Comparison of ENCODE assay signal across 1 cellular context in genomic region chr12:79676579-79676978, GRCh38.
TF ChIP-seq lines count a peak whose summit lies in the region.

No MANE protein-coding gene starts in this region.

TF ChIP-seq in H1, 55 proteins besides CTCF, POLR2A, EP300 and RAD21:
- no peak for TF ChIP-seq BACH1 (IDR thresholded peaks at IDR 0.05; ENCODE audit: low read length)
- no peak for TF ChIP-seq KDM4A (IDR thresholded peaks at IDR 0.05; ENCODE audit: low read depth, low read length, severe bottlenecking)
- TF ChIP-seq TAF1 (IDR thresholded peaks at IDR 0.05; ENCODE audit: low read depth, low read length): no peak
- TF ChIP-seq USF2 (IDR thresholded peaks at IDR 0.05; ENCODE audit: low read length): no peak
- TF ChIP-seq CHD2 (IDR thresholded peaks at IDR 0.05; ENCODE audit: low read length): no peak
- TF ChIP-seq SP4 (IDR thresholded peaks at IDR 0.05; ENCODE audit: low read length): no peak
- no peak for TF ChIP-seq EGR1 (IDR thresholded peaks at IDR 0.05; ENCODE audit: borderline replicate concordance, low read depth, low read length)
- TF ChIP-seq SP2 (IDR thresholded peaks at IDR 0.05; ENCODE audit: low read length): no peak
- no peak for TF ChIP-seq PHF8 (conservative IDR thresholded peaks at IDR 0.05; ENCODE audit: low read depth, low read length)
- TF ChIP-seq HDAC2 (IDR thresholded peaks at IDR 0.05; ENCODE audit: borderline replicate concordance in 1 of 2, low read depth in 2 of 2, low read length in 2 of 2): no peak
- TF ChIP-seq CHD1 (IDR thresholded peaks at IDR 0.05; ENCODE audit: low read depth, low read length): no peak
- no peak for TF ChIP-seq SIN3A (conservative IDR thresholded peaks at IDR 0.05 in 1 of 2, IDR thresholded peaks at IDR 0.05 in 1 of 2; ENCODE audit: low read depth in 1 of 2, low read length in 2 of 2)
- TF ChIP-seq TEAD4 (IDR thresholded peaks at IDR 0.05; ENCODE audit: low read depth, low read length): no peak
- no peak for TF ChIP-seq HDAC6 (IDR thresholded peaks at IDR 0.05; ENCODE audit: low read depth, low read length)
- no peak for TF ChIP-seq BCL11A (IDR thresholded peaks at IDR 0.05; ENCODE audit: low read depth in 2 of 2, low read length in 2 of 2)
- no peak for TF ChIP-seq CHD7 (IDR thresholded peaks at IDR 0.05; ENCODE audit: insufficient replicate concordance, low read length)
TF ChIP-seq in H1: peak in this region for 0.
